Comparison of ENCODE assay signal across 15 cellular contexts in genomic region chr2:191629001-191629453, GRCh38. TPM values are rescaled to one million over a fixed set of nuclear protein-coding genes. Genes with fewer than 3 reads are reported as not detected.
DNase-seq lines count a peak whose midpoint lies in the region; ATAC-seq and TF ChIP-seq lines count a peak whose summit lies in the region.
"Had no signal": no experiment of that assay in that cellular context is flagged by ENCODE, and none has a peak within 500 bp of the region (broad histone marks: within the 10 kb centered on the region; RNA-seq: fewer than 3 reads in every experiment).

No MANE protein-coding gene starts in this region.

- POLR2A ChIA-PET in CD4-positive, alpha-beta memory T cell (lab: Charles Lee; ENCODE audit: partially characterized antibody): interaction anchor here (0.6 to 17.9 kb wide), 6 partner anchors 9 to 423 kb away, joined by 3 to 602 read pairs (median 10); partner anchors contain the start of gene NABP1
- POLR2A ChIA-PET in activated CD4-positive, alpha-beta memory T cell treated with anti-CD3 and anti-CD28 coated beads, Interleukin-2, amount 10 ng/mL, durations not matched to agents 7 days and 5 days (lab: Charles Lee): interaction anchor here (1.0 to 7.6 kb wide), 3 partner anchors 8 to 50 kb away, joined by 3 to 130 read pairs (median 13); partner anchors contain the start of gene NABP1

- intact Hi-C loops in CD4-positive, alpha-beta memory T cell (cut with micrococcal nuclease): loop anchor here (1.0 kb wide), 1 partner anchor 12 kb away; no protein-coding TSS in a partner anchor
- intact Hi-C loops in prostate gland (cut with DNase I): no loop called here

- no peaks in the 10 kb centered on the region for H3K9me3 ChIP-seq in CD4-positive, alpha-beta memory T cell (ENCODE audit: control insufficient read depth in 1 of 2, low read length in 2 of 2)
- H3K9me3 ChIP-seq in prostate gland: no peaks in the 10 kb centered on the region
- H3K9me3 ChIP-seq: BLaER1, right lobe of liver had no signal

- H3K27me3 Mint-ChIP-seq in CD4-positive, alpha-beta memory T cell: no peaks in the 10 kb centered on the region
- peaks cover 16% of the 10 kb centered on the region for H3K27me3 Mint-ChIP-seq in activated CD4-positive, alpha-beta memory T cell treated with anti-CD3 and anti-CD28 coated beads, Interleukin-2, amount 10 ng/mL, durations not matched to agents 7 days and 5 days
- H3K27me3 Mint-ChIP-seq in glutamatergic neuron (ENCODE audit: unreplicated experiment): no peaks in the 10 kb centered on the region

- peaks cover 52% of the 10 kb centered on the region for H3K4me1 ChIP-seq in CD4-positive, alpha-beta memory T cell (ENCODE audit: insufficient read depth, low read length)
- no peaks in the 10 kb centered on the region for H3K4me1 ChIP-seq in prostate gland (replicated peaks)
- H3K4me1 ChIP-seq: right lobe of liver had no signal

- no peaks in the 10 kb centered on the region for H3K36me3 Mint-ChIP-seq in CD4-positive, alpha-beta memory T cell
- peaks cover 22% of the 10 kb centered on the region for H3K36me3 Mint-ChIP-seq in activated CD4-positive, alpha-beta memory T cell treated with anti-CD3 and anti-CD28 coated beads, Interleukin-2, amount 10 ng/mL, durations not matched to agents 7 days and 5 days (ENCODE audit: low read depth)
- H3K36me3 Mint-ChIP-seq in glutamatergic neuron (ENCODE audit: unreplicated experiment): no peaks in the 10 kb centered on the region
- H3K36me3 Mint-ChIP-seq: WTC11 had no signal

- H3K27ac Mint-ChIP-seq in CD4-positive, alpha-beta memory T cell: peak overlapping the region; percentile 5 to 84 (median 66)
- H3K27ac Mint-ChIP-seq in activated CD4-positive, alpha-beta memory T cell treated with anti-CD3 and anti-CD28 coated beads, Interleukin-2, amount 10 ng/mL, durations not matched to agents 7 days and 5 days: peak overlapping the region; percentile 3
- H3K27ac Mint-ChIP-seq in glutamatergic neuron (ENCODE audit: unreplicated experiment): no peak overlapping the region
- H3K27ac Mint-ChIP-seq: WTC11 had no signal

- no peaks in the 10 kb centered on the region for H3K36me3 ChIP-seq in CD4-positive, alpha-beta memory T cell (ENCODE audit: insufficient read depth, low read length)
- H3K36me3 ChIP-seq in brain microvascular endothelial cell (replicated peaks): no peaks in the 10 kb centered on the region
- H3K36me3 ChIP-seq in prostate gland: no peaks in the 10 kb centered on the region
- H3K36me3 ChIP-seq: BLaER1, right lobe of liver had no signal

- no peak for TF ChIP-seq CTCF in brain microvascular endothelial cell (IDR thresholded peaks at IDR 0.05; ENCODE audit: low read depth, low read length, missing control alignments)
- no peak for TF ChIP-seq CTCF in glutamatergic neuron (IDR thresholded peaks at IDR 0.05; ENCODE audit: partially characterized antibody, unreplicated experiment)
- no peak for TF ChIP-seq CTCF in prostate gland (IDR thresholded peaks at IDR 0.05)

- H3K4me3 ChIP-seq in CD4-positive, alpha-beta memory T cell (ENCODE audit: low read length in 2 of 2): no peak overlapping the region
- H3K4me3 ChIP-seq in brain microvascular endothelial cell (ENCODE audit: low read depth, low read length) (no peak overlapping the region), prostate gland (no peak overlapping the region)
- H3K4me3 ChIP-seq: BLaER1, lung, right lobe of liver had no signal

- DNase-seq in CD4-positive, alpha-beta memory T cell: peak; percentile 26 to 46 (median 40)
- no peak for DNase-seq in activated CD4-positive, alpha-beta memory T cell treated with anti-CD3 and anti-CD28 coated beads, Interleukin-2, amount 10 ng/mL, durations not matched to agents 7 days and 5 days
- DNase-seq in brain microvascular endothelial cell: no peak
- no peak for DNase-seq in glutamatergic neuron
- DNase-seq in prostate gland (ENCODE audit: low spot score): no peak
- DNase-seq: DMS79, NCI-H1048, NCI-H226, right lobe of liver had no signal

- ATAC-seq in GM18499 (IDR thresholded peaks at IDR 0.05; ENCODE audit: insufficient read depth, unreplicated experiment): peak; percentile 41
- ATAC-seq in HG02870 (IDR thresholded peaks at IDR 0.05; ENCODE audit: unreplicated experiment): peak; percentile 52
- ATAC-seq: HCT116, WTC11 had no signal

- in situ Hi-C loops in brain microvascular endothelial cell (cut with HindIII; ENCODE audit: low pct_ligation_motif_present, low sequenced_read_pairs): no loop called here

- 78% methylated on average over 7 of the region's 7 CpGs for WGBS in prostate gland

- H3K27me3 ChIP-seq in CD4-positive, alpha-beta memory T cell (ENCODE audit: insufficient read depth, low read length): no peaks in the 10 kb centered on the region
- H3K27me3 ChIP-seq in brain microvascular endothelial cell (replicated peaks): no peaks in the 10 kb centered on the region
- no peaks in the 10 kb centered on the region for H3K27me3 ChIP-seq in prostate gland (replicated peaks; ENCODE audit: insufficient read depth)
- H3K27me3 ChIP-seq: BLaER1, right lobe of liver had no signal

- no peak overlapping the region for H3K27ac ChIP-seq in CD4-positive, alpha-beta memory T cell (ENCODE audit: low read depth, low read length)
- H3K27ac ChIP-seq in brain microvascular endothelial cell: no peak overlapping the region
- no peak overlapping the region for H3K27ac ChIP-seq in prostate gland
- H3K27ac ChIP-seq: BLaER1, right lobe of liver had no signal

- H3K4me1 Mint-ChIP-seq in CD4-positive, alpha-beta memory T cell: peaks cover 33 to 77% (median 53%) of the 10 kb centered on the region in 4 donors
- peaks cover 33% of the 10 kb centered on the region for H3K4me1 Mint-ChIP-seq in activated CD4-positive, alpha-beta memory T cell treated with anti-CD3 and anti-CD28 coated beads, Interleukin-2, amount 10 ng/mL, durations not matched to agents 7 days and 5 days
- H3K4me1 Mint-ChIP-seq in glutamatergic neuron (ENCODE audit: low read depth, unreplicated experiment): peaks cover 4% of the 10 kb centered on the region
- H3K4me1 Mint-ChIP-seq: WTC11 had no signal

- CTCF ChIA-PET in CD4-positive, alpha-beta memory T cell (lab: Charles Lee; ENCODE audit: partially characterized antibody): interaction anchor here (1.1 to 4.4 kb wide), 9 partner anchors 8 to 533 kb away, joined by 3 to 23 read pairs (median 5); no protein-coding TSS in a partner anchor
- CTCF ChIA-PET in activated CD4-positive, alpha-beta memory T cell treated with anti-CD3 and anti-CD28 coated beads, Interleukin-2, amount 10 ng/mL, durations not matched to agents 7 days and 5 days (lab: Charles Lee): interaction anchor here (0.7 kb wide), 1 partner anchor 62 kb away, joined by 3 read pairs; no protein-coding TSS in a partner anchor

- H3K4me3 Mint-ChIP-seq in CD4-positive, alpha-beta memory T cell: peak overlapping the region; percentile 52 to 73 (median 64)
- no peak overlapping the region for H3K4me3 Mint-ChIP-seq in activated CD4-positive, alpha-beta memory T cell treated with anti-CD3 and anti-CD28 coated beads, Interleukin-2, amount 10 ng/mL, durations not matched to agents 7 days and 5 days
- H3K4me3 Mint-ChIP-seq in glutamatergic neuron (ENCODE audit: unreplicated experiment): no peak overlapping the region
- H3K4me3 Mint-ChIP-seq: WTC11 had no signal

- no peaks in the 10 kb centered on the region for H3K9me3 Mint-ChIP-seq in CD4-positive, alpha-beta memory T cell
- peaks cover 8% of the 10 kb centered on the region for H3K9me3 Mint-ChIP-seq in activated CD4-positive, alpha-beta memory T cell treated with anti-CD3 and anti-CD28 coated beads, Interleukin-2, amount 10 ng/mL, durations not matched to agents 7 days and 5 days
- H3K9me3 Mint-ChIP-seq in glutamatergic neuron (ENCODE audit: unreplicated experiment): no peaks in the 10 kb centered on the region
- H3K9me3 Mint-ChIP-seq: WTC11 had no signal

- no peak for TF ChIP-seq POLR2A in prostate gland (IDR thresholded peaks at IDR 0.05)

RNA-seq across cellular contexts. Expression of gene NABP1, which starts 48.9 kb away (rescaled TPM):
- 100 to 1,000 TPM; 107 to 111 TPM for total RNA-seq in CD4-positive, alpha-beta memory T cell
- 10 to 100 TPM; 14.6 to 22.4 TPM for polyA plus RNA-seq in CD4-positive, alpha-beta memory T cell
- total RNA-seq in activated CD4-positive, alpha-beta memory T cell treated with anti-CD3 and anti-CD28 coated beads, Interleukin-2, amount 10 ng/mL, durations not matched to agents 7 days and 5 days: 10 to 100 TPM; 73.5 to 73.7 TPM
- total RNA-seq in glutamatergic neuron (ENCODE audit: unreplicated experiment): 13.0 TPM
- total RNA-seq in prostate gland: 10 to 100 TPM in 1 of 2 donors, 1 to 10 TPM in 1; 3.8 to 28.3 TPM

Comparison
In these comparisons a context has a peak if more than half of its experiments do, and no peak if none do; other contexts are left out.
1. DNase-seq: peak in CD4-positive, alpha-beta memory T cell (5 of 5); none in activated CD4-positive, alpha-beta memory T cell treated with anti-CD3 and anti-CD28 coated beads, Interleukin-2, amount 10 ng/mL, durations not matched to agents 7 days and 5 days (single experiment), brain microvascular endothelial cell (single experiment), glutamatergic neuron (single experiment) and prostate gland (single experiment).
2. H3K4me3 Mint-ChIP-seq: peak in CD4-positive, alpha-beta memory T cell (8 of 8); none in activated CD4-positive, alpha-beta memory T cell treated with anti-CD3 and anti-CD28 coated beads, Interleukin-2, amount 10 ng/mL, durations not matched to agents 7 days and 5 days (single experiment) and glutamatergic neuron (single experiment).